10 cellular contexts compared by ENCODE assay signal in the genomic region with DNA sequence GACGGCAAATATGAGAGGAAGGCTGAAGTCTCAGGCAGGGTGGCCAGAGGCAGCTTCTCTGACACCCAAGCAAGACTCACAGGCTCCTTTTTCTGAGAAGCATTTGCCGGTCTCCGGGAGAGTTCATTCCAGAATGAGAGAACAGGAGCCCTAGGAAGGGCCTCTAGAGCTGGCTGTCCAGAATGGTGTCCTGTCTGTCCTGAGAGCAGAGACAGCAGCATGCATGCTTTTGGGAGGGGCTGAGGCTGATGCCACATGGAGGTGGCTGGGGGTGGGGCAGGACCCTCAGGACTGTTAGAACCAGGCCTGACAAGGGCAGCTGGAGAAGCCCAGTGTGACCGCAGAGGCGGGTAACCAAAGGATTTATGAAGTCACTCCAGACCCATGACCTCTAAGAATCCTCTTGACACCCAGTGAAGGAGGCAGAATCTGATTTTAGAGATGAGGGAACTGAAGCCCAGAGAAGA. TPM values are rescaled to one million over a fixed set of nuclear protein-coding genes. Genes with fewer than 3 reads are reported as not detected.
DNase-seq lines count a peak whose midpoint lies in the region; ATAC-seq and TF ChIP-seq lines count a peak whose summit lies in the region.
"Had no signal": no experiment of that assay in that cellular context is flagged by ENCODE, and none has a peak within 500 bp of the region (broad histone marks: within the 10 kb centered on the region; RNA-seq: fewer than 3 reads in every experiment).

No MANE protein-coding gene starts in this region.

- no peaks in the 10 kb centered on the region for H3K9me3 Mint-ChIP-seq in activated CD4-positive, alpha-beta memory T cell treated with anti-CD3 and anti-CD28 coated beads, Interleukin-2, amount 10 ng/mL, durations not matched to agents 7 days and 5 days
- H3K9me3 Mint-ChIP-seq in activated CD4-positive, alpha-beta memory T cell treated with anti-CD3 and anti-CD28 coated beads for 36 hours, result no peaks in the 10 kb centered on the region
- H3K9me3 Mint-ChIP-seq in WTC11, result no peaks in the 10 kb centered on the region
- no peaks in the 10 kb centered on the region for H3K9me3 Mint-ChIP-seq in stimulated activated effector memory CD8-positive, alpha-beta T cell treated with anti-CD3 and anti-CD28 coated beads, Interleukin-12 subunit alpha, Interleukin-12 subunit beta, amount 100 ng/mL, for 72 hours

- no peak overlapping the region for H3K4me3 ChIP-seq in iPS-20b (ENCODE audit: low read length)

- H3K4me1 ChIP-seq in iPS-20b (ENCODE audit: insufficient read depth, low read length), result peaks cover 29% of the 10 kb centered on the region

- no peaks in the 10 kb centered on the region for H3K36me3 ChIP-seq in iPS-20b (ENCODE audit: insufficient read depth, low read depth, low read length)

- intact Hi-C loops in activated CD4-positive, alpha-beta memory T cell treated with anti-CD3 and anti-CD28 coated beads for 36 hours (cut with micrococcal nuclease), result loop anchor here (5.0 kb wide), 1 partner anchor 58 kb away; the partner anchor contains the start of gene SHB

- POLR2A ChIA-PET in activated CD4-positive, alpha-beta memory T cell treated with anti-CD3 and anti-CD28 coated beads, Interleukin-2, amount 10 ng/mL, durations not matched to agents 7 days and 5 days (lab: Charles Lee), result interaction anchor here (0.6 to 1.4 kb wide), 2 partner anchors 9 kb away, joined by 3 to 4 read pairs; no protein-coding TSS in a partner anchor
- POLR2A ChIA-PET in activated CD4-positive, alpha-beta memory T cell treated with anti-CD3 and anti-CD28 coated beads for 36 hours (lab: Charles Lee), result no interaction called here
- POLR2A ChIA-PET in WTC11 (lab: Charles Lee), result interaction anchor here (1.2 kb wide), 1 partner anchor 8 kb away, joined by 5 read pairs; no protein-coding TSS in a partner anchor

- H3K36me3 Mint-ChIP-seq in activated CD4-positive, alpha-beta memory T cell treated with anti-CD3 and anti-CD28 coated beads, Interleukin-2, amount 10 ng/mL, durations not matched to agents 7 days and 5 days (ENCODE audit: low read depth), result no peaks in the 10 kb centered on the region
- no peaks in the 10 kb centered on the region for H3K36me3 Mint-ChIP-seq in activated CD4-positive, alpha-beta memory T cell treated with anti-CD3 and anti-CD28 coated beads for 36 hours
- H3K36me3 Mint-ChIP-seq in WTC11, result no peaks in the 10 kb centered on the region
- peaks cover 6% of the 10 kb centered on the region for H3K36me3 Mint-ChIP-seq in stimulated activated effector memory CD8-positive, alpha-beta T cell treated with anti-CD3 and anti-CD28 coated beads, Interleukin-12 subunit alpha, Interleukin-12 subunit beta, amount 100 ng/mL, for 72 hours

- no peak overlapping the region for H3K27ac ChIP-seq in iPS-20b (ENCODE audit: low read length)

- TF ChIP-seq CTCF in WTC11 (IDR thresholded peaks at IDR 0.05), result no peak

- H3K9ac ChIP-seq in iPS-20b (ENCODE audit: low read depth, low read length), result peak overlapping the region; percentile 24; the same call in 1 of the 2 replicates

- DNase-seq in activated CD4-positive, alpha-beta memory T cell treated with anti-CD3 and anti-CD28 coated beads, Interleukin-2, amount 10 ng/mL, durations not matched to agents 7 days and 5 days, result no peak
- DNase-seq in activated CD4-positive, alpha-beta memory T cell treated with anti-CD3 and anti-CD28 coated beads for 36 hours, result no peak
- DNase-seq in WTC11 (ENCODE audit: low spot score), result no peak
- DNase-seq in stimulated activated effector memory CD8-positive, alpha-beta T cell treated with anti-CD3 and anti-CD28 coated beads, Interleukin-12 subunit alpha, Interleukin-12 subunit beta, amount 100 ng/mL, for 72 hours (ENCODE audit: low spot score in 2 of 2), result no peak
- no peak for DNase-seq in retina
- no peak for DNase-seq in RKO (ENCODE audit: low spot score)
- DNase-seq: activated gamma-delta T cell, GF-D8 had no signal

- H3K27me3 ChIP-seq in iPS-20b (ENCODE audit: insufficient read depth, low read length), result no peaks in the 10 kb centered on the region

- H3K27ac Mint-ChIP-seq in activated CD4-positive, alpha-beta memory T cell treated with anti-CD3 and anti-CD28 coated beads, Interleukin-2, amount 10 ng/mL, durations not matched to agents 7 days and 5 days, result peak overlapping the region; percentile 82
- no peak overlapping the region for H3K27ac Mint-ChIP-seq in activated CD4-positive, alpha-beta memory T cell treated with anti-CD3 and anti-CD28 coated beads for 36 hours
- peak overlapping the region; percentile 95 for H3K27ac Mint-ChIP-seq in WTC11
- H3K27ac Mint-ChIP-seq in stimulated activated effector memory CD8-positive, alpha-beta T cell treated with anti-CD3 and anti-CD28 coated beads, Interleukin-12 subunit alpha, Interleukin-12 subunit beta, amount 100 ng/mL, for 72 hours, result peak overlapping the region; percentile 96

- ATAC-seq in WTC11, result no peak
- no peak for ATAC-seq in stimulated activated effector memory CD8-positive, alpha-beta T cell treated with anti-CD3 and anti-CD28 coated beads, Interleukin-12 subunit alpha, Interleukin-12 subunit beta, amount 100 ng/mL, for 72 hours
- no peak for ATAC-seq in GM21528 (IDR thresholded peaks at IDR 0.05; ENCODE audit: low FRiP score, unreplicated experiment)

- H3K9me3 ChIP-seq in iPS-20b (ENCODE audit: insufficient read depth, low read depth, low read length), result no peaks in the 10 kb centered on the region

- no peak overlapping the region for H3K4me3 Mint-ChIP-seq in activated CD4-positive, alpha-beta memory T cell treated with anti-CD3 and anti-CD28 coated beads, Interleukin-2, amount 10 ng/mL, durations not matched to agents 7 days and 5 days
- H3K4me3 Mint-ChIP-seq in activated CD4-positive, alpha-beta memory T cell treated with anti-CD3 and anti-CD28 coated beads for 36 hours, result no peak overlapping the region
- no peak overlapping the region for H3K4me3 Mint-ChIP-seq in WTC11
- H3K4me3 Mint-ChIP-seq in stimulated activated effector memory CD8-positive, alpha-beta T cell treated with anti-CD3 and anti-CD28 coated beads, Interleukin-12 subunit alpha, Interleukin-12 subunit beta, amount 100 ng/mL, for 72 hours, result peak overlapping the region; percentile 60

- peaks cover 39% of the 10 kb centered on the region for H3K4me1 Mint-ChIP-seq in activated CD4-positive, alpha-beta memory T cell treated with anti-CD3 and anti-CD28 coated beads, Interleukin-2, amount 10 ng/mL, durations not matched to agents 7 days and 5 days
- peaks cover 14% of the 10 kb centered on the region for H3K4me1 Mint-ChIP-seq in activated CD4-positive, alpha-beta memory T cell treated with anti-CD3 and anti-CD28 coated beads for 36 hours (ENCODE audit: low read depth)
- H3K4me1 Mint-ChIP-seq in WTC11, result peaks cover 51% of the 10 kb centered on the region
- peaks cover 49% of the 10 kb centered on the region for H3K4me1 Mint-ChIP-seq in stimulated activated effector memory CD8-positive, alpha-beta T cell treated with anti-CD3 and anti-CD28 coated beads, Interleukin-12 subunit alpha, Interleukin-12 subunit beta, amount 100 ng/mL, for 72 hours

- CTCF ChIA-PET in activated CD4-positive, alpha-beta memory T cell treated with anti-CD3 and anti-CD28 coated beads, Interleukin-2, amount 10 ng/mL, durations not matched to agents 7 days and 5 days (lab: Charles Lee), result no interaction called here
- CTCF ChIA-PET in activated CD4-positive, alpha-beta memory T cell treated with anti-CD3 and anti-CD28 coated beads for 36 hours (lab: Charles Lee), result interaction anchor here (1.0 to 1.2 kb wide), 2 partner anchors 9 to 59 kb away, joined by 3 read pairs; partner anchors contain the start of gene SHB
- CTCF ChIA-PET in WTC11 (lab: Charles Lee), result interaction anchor here (1.1 to 2.4 kb wide), 6 partner anchors 9 to 95 kb away, joined by 3 to 12 read pairs (median 6); no protein-coding TSS in a partner anchor

- no peaks in the 10 kb centered on the region for H3K27me3 Mint-ChIP-seq in activated CD4-positive, alpha-beta memory T cell treated with anti-CD3 and anti-CD28 coated beads, Interleukin-2, amount 10 ng/mL, durations not matched to agents 7 days and 5 days
- no peaks in the 10 kb centered on the region for H3K27me3 Mint-ChIP-seq in activated CD4-positive, alpha-beta memory T cell treated with anti-CD3 and anti-CD28 coated beads for 36 hours
- H3K27me3 Mint-ChIP-seq in WTC11 (ENCODE audit: low read depth), result no peaks in the 10 kb centered on the region

TF ChIP-seq in WTC11, 78 proteins besides CTCF, POLR2A, EP300 and RAD21 (continues in another document):
- TF ChIP-seq, protein P1, sequence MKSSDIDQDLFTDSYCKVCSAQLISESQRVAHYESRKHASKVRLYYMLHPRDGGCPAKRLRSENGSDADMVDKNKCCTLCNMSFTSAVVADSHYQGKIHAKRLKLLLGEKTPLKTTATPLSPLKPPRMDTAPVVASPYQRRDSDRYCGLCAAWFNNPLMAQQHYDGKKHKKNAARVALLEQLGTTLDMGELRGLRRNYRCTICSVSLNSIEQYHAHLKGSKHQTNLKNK (CRISPR knock-in tag; IDR thresholded peaks at IDR 0.05), result no peak
- TF ChIP-seq RORB (CRISPR knock-in tag; IDR thresholded peaks at IDR 0.05) (no peak), ZBTB43 (CRISPR knock-in tag; IDR thresholded peaks at IDR 0.05) (no peak), ZNF512 (CRISPR knock-in tag; IDR thresholded peaks at IDR 0.05; ENCODE audit: borderline replicate concordance) (no peak)

RNA-seq across cellular contexts. Expression of gene SHB, which starts 60.0 kb away (rescaled TPM):
- 1 to 10 TPM in 1 of 2 experiments, under 1 TPM in 1; 0.93 to 1.0 TPM for total RNA-seq in activated CD4-positive, alpha-beta memory T cell treated with anti-CD3 and anti-CD28 coated beads, Interleukin-2, amount 10 ng/mL, durations not matched to agents 7 days and 5 days
- total RNA-seq in activated CD4-positive, alpha-beta memory T cell treated with anti-CD3 and anti-CD28 coated beads for 36 hours, result 1 to 10 TPM; 1.1 to 1.2 TPM
- 9.5 to 12.2 TPM (median 10.6 TPM) in 3 replicates for total RNA-seq in WTC11 (2021)
